ENCODE assay signal across 8 cellular contexts in genomic region chr2:84882775-84883550, GRCh38. TPM values are rescaled to one million over a fixed set of nuclear protein-coding genes. Genes with fewer than 3 reads are reported as not detected.
DNase-seq lines count a peak whose midpoint lies in the region; ATAC-seq and TF ChIP-seq lines count a peak whose summit lies in the region.

No MANE protein-coding gene starts in this region.

- H2BK120ac ChIP-seq in H9 (ENCODE audit: low read depth, low read length, poor library complexity, severe bottlenecking), result no peak overlapping the region

- H2AK5ac ChIP-seq in H9 (ENCODE audit: insufficient read length, low read length), result no peak overlapping the region

- TF ChIP-seq EP300 in sigmoid colon (IDR thresholded peaks at IDR 0.05), result no peak

- peaks cover 0 to 16% of the 10 kb centered on the region in 2 donors for H3K36me3 Mint-ChIP-seq in CD4-positive, alpha-beta memory T cell
- H3K36me3 Mint-ChIP-seq in H9 (ENCODE audit: insufficient read depth in 1 of 3, low read depth in 3 of 3) (no peaks in the 10 kb centered on the region), naive B cell (no peaks in the 10 kb centered on the region)
- H3K36me3 Mint-ChIP-seq in activated T-helper 2 cell treated with anti-CD3 and anti-CD28 coated beads, Interferon-gamma antibody, Interleukin-2, Interleukin-4, amounts not matched to agents 10 μg/mL and 5 μg/mL and 100 μg/mL, durations not matched to agents 14 hours and 24 hours and 36 hours (ENCODE audit: low read depth), result peaks cover 12% of the 10 kb centered on the region

- no peak overlapping the region for H3K56ac ChIP-seq in H9 (ENCODE audit: insufficient read length, low read depth, low read length)

- CTCF ChIA-PET in CD4-positive, alpha-beta memory T cell (lab: Charles Lee; ENCODE audit: partially characterized antibody), result interaction anchor here (0.7 to 14.5 kb wide), 34 partner anchors 8 to 388 kb away, joined by 3 to 271 read pairs (median 5); partner anchors contain the start of gene TMSB10

- no peak overlapping the region for H2BK15ac ChIP-seq in H9 (ENCODE audit: low read depth, low read length)

- H3K9me3 ChIP-seq in CD4-positive, alpha-beta memory T cell (ENCODE audit: control insufficient read depth in 1 of 2, low read length in 2 of 2), result no peaks in the 10 kb centered on the region
- H3K9me3 ChIP-seq in H9 (ENCODE audit: control insufficient read depth, low read depth, low read length) (no peaks in the 10 kb centered on the region), sigmoid colon (no peaks in the 10 kb centered on the region)

- H4K8ac ChIP-seq in H9 (replicated peaks; ENCODE audit: insufficient read length, low read depth, low read length), result no peak overlapping the region

- no peak overlapping the region for H2BK5ac ChIP-seq in H9 (ENCODE audit: insufficient read length, low read length)

- intact Hi-C loops in CD4-positive, alpha-beta memory T cell (cut with micrococcal nuclease), result loop anchor here (1.0 to 5.0 kb wide), 10 partner anchors 18 to 424 kb away; partner anchors contain the start of genes DNAH6, SUCLG1 and TMSB10
- intact Hi-C loops in activated T-helper 2 cell treated with anti-CD3 and anti-CD28 coated beads, Interferon-gamma antibody, Interleukin-2, Interleukin-4, amounts not matched to agents 10 μg/mL and 5 μg/mL and 100 μg/mL, durations not matched to agents 14 hours and 24 hours and 36 hours (cut with micrococcal nuclease), result loop anchor here (1.0 to 10.0 kb wide), 5 partner anchors 16 to 388 kb away; no protein-coding TSS in a partner anchor
- intact Hi-C loops in sigmoid colon (cut with DNase I), result loop anchor here (1.0 kb wide), 2 partner anchors 44 to 388 kb away; no protein-coding TSS in a partner anchor

- no peaks in the 10 kb centered on the region for H3K36me3 ChIP-seq in CD4-positive, alpha-beta memory T cell (ENCODE audit: insufficient read depth, low read length)
- no peaks in the 10 kb centered on the region for H3K36me3 ChIP-seq in sigmoid colon

- no peak overlapping the region for H2AFZ ChIP-seq in H9 (ENCODE audit: low read length)

- no peak for TF ChIP-seq CTCF in H9 (conservative IDR thresholded peaks at IDR 0.05)
- TF ChIP-seq CTCF in sigmoid colon (IDR thresholded peaks at IDR 0.05), result no peak

- peak overlapping the region; percentile 90 to 99 (median 96) for H3K4me3 Mint-ChIP-seq in CD4-positive, alpha-beta memory T cell
- H3K4me3 Mint-ChIP-seq in H9 (no peak overlapping the region; a peak in 1 of 5 replicates), naive B cell (peak overlapping the region in 7 of 8 donors; percentile 13 to 95 (median 89))
- peak overlapping the region; percentile 91 for H3K4me3 Mint-ChIP-seq in activated T-helper 2 cell treated with anti-CD3 and anti-CD28 coated beads, Interferon-gamma antibody, Interleukin-2, Interleukin-4, amounts not matched to agents 10 μg/mL and 5 μg/mL and 100 μg/mL, durations not matched to agents 14 hours and 24 hours and 36 hours (ENCODE audit: low read depth)

- POLR2A ChIA-PET in CD4-positive, alpha-beta memory T cell (lab: Charles Lee; ENCODE audit: partially characterized antibody), result interaction anchor here (0.6 to 7.0 kb wide), 23 partner anchors 7 to 424 kb away, joined by 3 to 201 read pairs (median 6); partner anchors contain the start of genes SUCLG1 and TMSB10

- H3K4me1 ChIP-seq in CD4-positive, alpha-beta memory T cell (ENCODE audit: insufficient read depth, low read length), result peaks cover 25% of the 10 kb centered on the region
- H3K4me1 ChIP-seq in H9 (ENCODE audit: insufficient read depth, low read length) (no peaks in the 10 kb centered on the region), sigmoid colon (peaks cover 0 to 29% (median 23%) of the 10 kb centered on the region in 4 donors)

- H3K4me1 Mint-ChIP-seq in CD4-positive, alpha-beta memory T cell, result peaks cover 20 to 59% (median 38%) of the 10 kb centered on the region in 4 donors
- H3K4me1 Mint-ChIP-seq in H9 (peaks cover 14 to 25% of the 10 kb centered on the region in 2 experiments), naive B cell (peaks cover 43 to 56% (median 53%) of the 10 kb centered on the region in 3 donors)
- H3K4me1 Mint-ChIP-seq in activated T-helper 2 cell treated with anti-CD3 and anti-CD28 coated beads, Interferon-gamma antibody, Interleukin-2, Interleukin-4, amounts not matched to agents 10 μg/mL and 5 μg/mL and 100 μg/mL, durations not matched to agents 14 hours and 24 hours and 36 hours (ENCODE audit: low read depth), result peaks cover 42% of the 10 kb centered on the region

- H3K27me3 Mint-ChIP-seq in CD4-positive, alpha-beta memory T cell, result no peaks in the 10 kb centered on the region
- H3K27me3 Mint-ChIP-seq in H9 (ENCODE audit: low read depth) (peaks cover 87% of the 10 kb centered on the region), naive B cell (no peaks in the 10 kb centered on the region)
- no peaks in the 10 kb centered on the region for H3K27me3 Mint-ChIP-seq in activated T-helper 2 cell treated with anti-CD3 and anti-CD28 coated beads, Interferon-gamma antibody, Interleukin-2, Interleukin-4, amounts not matched to agents 10 μg/mL and 5 μg/mL and 100 μg/mL, durations not matched to agents 14 hours and 24 hours and 36 hours (ENCODE audit: low read depth)

- no peaks in the 10 kb centered on the region for H4K20me1 ChIP-seq in H9 (ENCODE audit: control insufficient read depth, insufficient read depth, insufficient read length)

- TF ChIP-seq POLR2A in sigmoid colon (IDR thresholded peaks at IDR 0.05), result no peak

- no peak overlapping the region for H3K18ac ChIP-seq in H9 (ENCODE audit: insufficient read length, low read depth, low read length)

- no peak overlapping the region for H3K4ac ChIP-seq in H9 (ENCODE audit: low read depth, low read length)

- no peak overlapping the region for H3K14ac ChIP-seq in H9 (ENCODE audit: insufficient read depth, low read length)

- H3K23me2 ChIP-seq in H9 (ENCODE audit: insufficient read length, low read depth, low read length, poor library complexity, severe bottlenecking), result peaks cover 20% of the 10 kb centered on the region

- H3K4me2 ChIP-seq in H9 (ENCODE audit: insufficient read depth, insufficient read length, low read length), result no peak overlapping the region

- no peak overlapping the region for H3K27ac ChIP-seq in CD4-positive, alpha-beta memory T cell (ENCODE audit: low read depth, low read length)
- no peak overlapping the region for H3K27ac ChIP-seq in H9 (ENCODE audit: insufficient read length, low read depth, low read length)
- H3K27ac ChIP-seq in sigmoid colon, result no peak overlapping the region

- ATAC-seq in naive B cell (ENCODE audit: low read depth in 2 of 2) (no peak), HG03521 (IDR thresholded peaks at IDR 0.05; ENCODE audit: unreplicated experiment) (no peak), HG02870 (IDR thresholded peaks at IDR 0.05; ENCODE audit: unreplicated experiment) (no peak)

- H3K79me2 ChIP-seq in H9 (ENCODE audit: insufficient read depth, low read length), result no peaks in the 10 kb centered on the region

- H3K23ac ChIP-seq in H9 (ENCODE audit: insufficient read length, low read depth, low read length), result no peak overlapping the region

- H2BK20ac ChIP-seq in H9 (ENCODE audit: low read depth, low read length, poor library complexity, severe bottlenecking), result no peak overlapping the region

- H3K9me3 Mint-ChIP-seq in CD4-positive, alpha-beta memory T cell, result no peaks in the 10 kb centered on the region
- H3K9me3 Mint-ChIP-seq in H9 (no peaks in the 10 kb centered on the region; a peak in 1 of 5 replicates), naive B cell (no peaks in the 10 kb centered on the region)
- no peaks in the 10 kb centered on the region for H3K9me3 Mint-ChIP-seq in activated T-helper 2 cell treated with anti-CD3 and anti-CD28 coated beads, Interferon-gamma antibody, Interleukin-2, Interleukin-4, amounts not matched to agents 10 μg/mL and 5 μg/mL and 100 μg/mL, durations not matched to agents 14 hours and 24 hours and 36 hours

- H3K4me3 ChIP-seq in CD4-positive, alpha-beta memory T cell (ENCODE audit: low read length in 2 of 2), result no peak overlapping the region
- no peak overlapping the region for H3K4me3 ChIP-seq in sigmoid colon

- no peak overlapping the region for H3K9ac ChIP-seq in H9 (ENCODE audit: extremely low read depth, insufficient read length, low read length)

- no peak overlapping the region for H4K91ac ChIP-seq in H9 (ENCODE audit: insufficient read length, low read depth, low read length)

- no peak overlapping the region for H2BK12ac ChIP-seq in H9 (ENCODE audit: insufficient read length, low read depth, low read length)

- no peak overlapping the region for H4K5ac ChIP-seq in H9 (ENCODE audit: insufficient read length, low read depth, low read length)

- no CpG with 5 or more reads among the region's 4 CpGs for WGBS in H9 (ENCODE audit: extremely low coverage, insufficient read length, low lambda C conversion rate)
- WGBS in sigmoid colon, 2 donors, result 69 to 87% methylated on average over 4 of the region's 4 CpGs

- no peak overlapping the region for H3T11ph ChIP-seq in H9 (ENCODE audit: low read length)

- no peaks in the 10 kb centered on the region for H3K27me3 ChIP-seq in CD4-positive, alpha-beta memory T cell (ENCODE audit: insufficient read depth, low read length)
- peaks cover 30% of the 10 kb centered on the region for H3K27me3 ChIP-seq in H9 (ENCODE audit: insufficient read depth, low read length)
- peaks cover 18 to 59% (median 26%) of the 10 kb centered on the region in 3 donors for H3K27me3 ChIP-seq in sigmoid colon

- no peaks in the 10 kb centered on the region for H3K79me1 ChIP-seq in H9 (ENCODE audit: insufficient read depth, low read depth, low read length, poor library complexity, severe bottlenecking)

- DNase-seq in CD4-positive, alpha-beta memory T cell, result no peak
- peak; percentile 8 for DNase-seq in H9
- no peak for DNase-seq in activated T-helper 2 cell treated with anti-CD3 and anti-CD28 coated beads, Interferon-gamma antibody, Interleukin-2, Interleukin-4, amounts not matched to agents 10 μg/mL and 5 μg/mL and 100 μg/mL, durations not matched to agents 14 hours and 24 hours and 36 hours (ENCODE audit: low spot score)
- DNase-seq in naive B cell, result no peak
- DNase-seq in sigmoid colon, result no peak
- DNase-seq in NCI-H1092 treated with DMSO at 0.1 percent for 48 hours (lab: John Stamatoyannopoulos, UW), result no peak

- peak overlapping the region; percentile 84 to 98 (median 97) for H3K27ac Mint-ChIP-seq in CD4-positive, alpha-beta memory T cell
- H3K27ac Mint-ChIP-seq in H9 (no peak overlapping the region), naive B cell (peak overlapping the region in 4 of 6 donors; percentile 57 to 98 (median 91))
- peak overlapping the region; percentile 95 for H3K27ac Mint-ChIP-seq in activated T-helper 2 cell treated with anti-CD3 and anti-CD28 coated beads, Interferon-gamma antibody, Interleukin-2, Interleukin-4, amounts not matched to agents 10 μg/mL and 5 μg/mL and 100 μg/mL, durations not matched to agents 14 hours and 24 hours and 36 hours

RNA-seq across cellular contexts. Expression of gene TRABD2A, which starts 2.1 kb away (rescaled TPM):
- 10 to 100 TPM; 83.3 to 90.7 TPM for total RNA-seq in CD4-positive, alpha-beta memory T cell
- 10 to 100 TPM; 67.1 to 81.2 TPM for polyA plus RNA-seq in CD4-positive, alpha-beta memory T cell
- 1.4 and 1.7 TPM in 2 replicates for total RNA-seq in H9 (2021)
- total RNA-seq in activated T-helper 2 cell treated with anti-CD3 and anti-CD28 coated beads, Interferon-gamma antibody, Interleukin-2, Interleukin-4, amounts not matched to agents 10 μg/mL and 5 μg/mL and 100 μg/mL, durations not matched to agents 14 hours and 24 hours and 36 hours, result 67.9 and 71.2 TPM in 2 replicates
- polyA plus RNA-seq in naive B cell (ENCODE audit: low read depth in 6 of 6), result 10 to 100 TPM in 3 of 6 donors, 1 to 10 TPM in 3; 6.5 to 12.3 (median 9.4) TPM
- 1 to 10 TPM in 1 of 4 donors, under 1 TPM in 3; 0.16 to 3.6 (median 0.65) TPM for total RNA-seq in sigmoid colon
- polyA plus RNA-seq in sigmoid colon, result 10 to 100 TPM; 16.8 to 46.4 (median 25.4) TPM

RNA-seq across cellular contexts. Expression of gene TMSB10, which starts 22.5 kb away (rescaled TPM):
- 1,000 to 10,000 TPM; 1,218 to 1,245 TPM for total RNA-seq in CD4-positive, alpha-beta memory T cell
- 1,000 to 10,000 TPM; 5,559 to 6,561 TPM for polyA plus RNA-seq in CD4-positive, alpha-beta memory T cell
- total RNA-seq in H9 (2021), result 755 and 770 TPM in 2 replicates
- total RNA-seq in activated T-helper 2 cell treated with anti-CD3 and anti-CD28 coated beads, Interferon-gamma antibody, Interleukin-2, Interleukin-4, amounts not matched to agents 10 μg/mL and 5 μg/mL and 100 μg/mL, durations not matched to agents 14 hours and 24 hours and 36 hours, result 2,676 and 2,847 TPM in 2 replicates
- polyA plus RNA-seq in naive B cell (ENCODE audit: low read depth in 6 of 6), result 1,000 to 10,000 TPM; 5,825 to 8,742 (median 6,750) TPM
- total RNA-seq in sigmoid colon, result 1,000 to 10,000 TPM; 1,887 to 2,459 (median 2,033) TPM
- polyA plus RNA-seq in sigmoid colon, result 1,000 to 10,000 TPM; 3,723 to 4,314 (median 4,173) TPM

Comparison
In these comparisons a context has a peak if more than half of its experiments do, and no peak if none do; other contexts are left out.
1. H3K27ac Mint-ChIP-seq: peak in CD4-positive, alpha-beta memory T cell (7 of 7), activated T-helper 2 cell treated with anti-CD3 and anti-CD28 coated beads, Interferon-gamma antibody, Interleukin-2, Interleukin-4, amounts not matched to agents 10 μg/mL and 5 μg/mL and 100 μg/mL, durations not matched to agents 14 hours and 24 hours and 36 hours (single experiment) and naive B cell (4 of 6); none in H9 (0 of 3).
2. H3K4me3 Mint-ChIP-seq: peak in CD4-positive, alpha-beta memory T cell (8 of 8), activated T-helper 2 cell treated with anti-CD3 and anti-CD28 coated beads, Interferon-gamma antibody, Interleukin-2, Interleukin-4, amounts not matched to agents 10 μg/mL and 5 μg/mL and 100 μg/mL, durations not matched to agents 14 hours and 24 hours and 36 hours (single experiment) and naive B cell (7 of 8); none in H9 (0 of 2).
3. RNA of gene TRABD2A, which starts 2.1 kb away (total RNA-seq): 83.3 to 90.7 TPM in CD4-positive, alpha-beta memory T cell and 67.9 to 71.2 TPM in activated T-helper 2 cell treated with anti-CD3 and anti-CD28 coated beads, Interferon-gamma antibody, Interleukin-2, Interleukin-4, amounts not matched to agents 10 μg/mL and 5 μg/mL and 100 μg/mL, durations not matched to agents 14 hours and 24 hours and 36 hours; 1.4 to 1.7 TPM in H9 and 0.16 to 3.6 TPM in sigmoid colon; every median in the first group is over 10 times any median in the second.